Comparison of ENCODE assay signal across 1 cellular context in genomic region chr19:54190942-54191670, GRCh38.
TF ChIP-seq lines count a peak whose summit lies in the region.

Gene TSEN34 (plus strand): TSS chr19:54191308. CDS start chr19:54191365, 57 bp downstream.

TF ChIP-seq in HEK293, 187 proteins besides CTCF, POLR2A, EP300 and RAD21 (continued from another document and continues in another):
- TF ChIP-seq GLI2 (tag by site-specific recombination; IDR thresholded peaks at IDR 0.05; ENCODE audit: borderline replicate concordance, low read depth) (no peak), ZBTB26 (tag by site-specific recombination; optimal IDR thresholded peaks at IDR 0.05) (peak; percentile 89), TSHZ1 (tag by site-specific recombination; IDR thresholded peaks at IDR 0.05; ENCODE audit: borderline replicate concordance) (no peak), PRDM10 (tag by site-specific recombination; IDR thresholded peaks at IDR 0.05) (peak; percentile 99), KLF8 (tag by site-specific recombination; IDR thresholded peaks at IDR 0.05) (peak; percentile 83), ZIC2 (tag by site-specific recombination; IDR thresholded peaks at IDR 0.05) (peak; percentile 91), ZNF391 (tag by site-specific recombination; IDR thresholded peaks at IDR 0.05; ENCODE audit: borderline replicate concordance, low read depth) (peak; percentile 80), ZNF610 (tag by site-specific recombination; IDR thresholded peaks at IDR 0.05; ENCODE audit: borderline replicate concordance) (0 out of 2 replicates have a peak, but pooled peaks have one; percentile 16), SP3 (tag by site-specific recombination; IDR thresholded peaks at IDR 0.05) (peak; percentile 86), ZNF335 (tag by site-specific recombination; conservative IDR thresholded peaks at IDR 0.05) (peak; percentile 82), ZBTB10 (tag by site-specific recombination; IDR thresholded peaks at IDR 0.05) (no peak), ZSCAN30 (tag by site-specific recombination; IDR thresholded peaks at IDR 0.05) (no peak), KLF16 (tag by site-specific recombination; IDR thresholded peaks at IDR 0.05) (peak; percentile 67), YY1 (tag by site-specific recombination; IDR thresholded peaks at IDR 0.05) (no peak), ZNF510 (tag by site-specific recombination; IDR thresholded peaks at IDR 0.05; ENCODE audit: insufficient replicate concordance) (no peak), ZNF561 (tag by site-specific recombination; IDR thresholded peaks at IDR 0.05; ENCODE audit: borderline replicate concordance) (peak; percentile 85), ZNF624 (tag by site-specific recombination; IDR thresholded peaks at IDR 0.05) (no peak), ZNF112 (tag by site-specific recombination; IDR thresholded peaks at IDR 0.05) (no peak), ZNF701 (tag by site-specific recombination; IDR thresholded peaks at IDR 0.05) (no peak), ZNF629 (tag by site-specific recombination; IDR thresholded peaks at IDR 0.05) (no peak), EGR2 (tag by site-specific recombination; IDR thresholded peaks at IDR 0.05; ENCODE audit: low read depth) (peak; percentile 52), SCRT2 (tag by site-specific recombination; IDR thresholded peaks at IDR 0.05) (no peak), ZNF341 (tag by site-specific recombination; IDR thresholded peaks at IDR 0.05; ENCODE audit: low read depth) (peak; percentile 92), ZNF354C (tag by site-specific recombination; IDR thresholded peaks at IDR 0.05; ENCODE audit: borderline replicate concordance, low read depth) (no peak), ZNF138 (tag by site-specific recombination; IDR thresholded peaks at IDR 0.05; ENCODE audit: borderline replicate concordance) (no peak), SP7 (tag by site-specific recombination; IDR thresholded peaks at IDR 0.05) (peak; percentile 40), ZNF362 (tag by site-specific recombination; IDR thresholded peaks at IDR 0.05) (no peak), GLIS1 (tag by site-specific recombination; IDR thresholded peaks at IDR 0.05) (peak; percentile 89), ZNF670 (tag by site-specific recombination; IDR thresholded peaks at IDR 0.05; ENCODE audit: low read depth) (no peak)
- TF ChIP-seq, protein P1, sequence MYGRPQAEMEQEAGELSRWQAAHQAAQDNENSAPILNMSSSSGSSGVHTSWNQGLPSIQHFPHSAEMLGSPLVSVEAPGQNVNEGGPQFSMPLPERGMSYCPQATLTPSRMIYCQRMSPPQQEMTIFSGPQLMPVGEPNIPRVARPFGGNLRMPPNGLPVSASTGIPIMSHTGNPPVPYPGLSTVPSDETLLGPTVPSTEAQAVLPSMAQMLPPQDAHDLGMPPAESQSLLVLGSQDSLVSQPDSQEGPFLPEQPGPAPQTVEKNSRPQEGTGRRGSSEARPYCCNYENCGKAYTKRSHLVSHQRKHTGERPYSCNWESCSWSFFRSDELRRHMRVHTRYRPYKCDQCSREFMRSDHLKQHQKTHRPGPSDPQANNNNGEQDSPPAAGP (tag by site-specific recombination; IDR thresholded peaks at IDR 0.05) = no peak
- TF ChIP-seq, protein P2, sequence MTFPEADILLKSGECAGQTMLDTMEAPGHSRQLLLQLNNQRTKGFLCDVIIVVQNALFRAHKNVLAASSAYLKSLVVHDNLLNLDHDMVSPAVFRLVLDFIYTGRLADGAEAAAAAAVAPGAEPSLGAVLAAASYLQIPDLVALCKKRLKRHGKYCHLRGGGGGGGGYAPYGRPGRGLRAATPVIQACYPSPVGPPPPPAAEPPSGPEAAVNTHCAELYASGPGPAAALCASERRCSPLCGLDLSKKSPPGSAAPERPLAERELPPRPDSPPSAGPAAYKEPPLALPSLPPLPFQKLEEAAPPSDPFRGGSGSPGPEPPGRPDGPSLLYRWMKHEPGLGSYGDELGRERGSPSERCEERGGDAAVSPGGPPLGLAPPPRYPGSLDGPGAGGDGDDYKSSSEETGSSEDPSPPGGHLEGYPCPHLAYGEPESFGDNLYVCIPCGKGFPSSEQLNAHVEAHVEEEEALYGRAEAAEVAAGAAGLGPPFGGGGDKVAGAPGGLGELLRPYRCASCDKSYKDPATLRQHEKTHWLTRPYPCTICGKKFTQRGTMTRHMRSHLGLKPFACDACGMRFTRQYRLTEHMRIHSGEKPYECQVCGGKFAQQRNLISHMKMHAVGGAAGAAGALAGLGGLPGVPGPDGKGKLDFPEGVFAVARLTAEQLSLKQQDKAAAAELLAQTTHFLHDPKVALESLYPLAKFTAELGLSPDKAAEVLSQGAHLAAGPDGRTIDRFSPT (tag by site-specific recombination; IDR thresholded peaks at IDR 0.05) = peak; percentile 51; the same call in 1 of the 2 replicates
- TF ChIP-seq, protein P3, sequence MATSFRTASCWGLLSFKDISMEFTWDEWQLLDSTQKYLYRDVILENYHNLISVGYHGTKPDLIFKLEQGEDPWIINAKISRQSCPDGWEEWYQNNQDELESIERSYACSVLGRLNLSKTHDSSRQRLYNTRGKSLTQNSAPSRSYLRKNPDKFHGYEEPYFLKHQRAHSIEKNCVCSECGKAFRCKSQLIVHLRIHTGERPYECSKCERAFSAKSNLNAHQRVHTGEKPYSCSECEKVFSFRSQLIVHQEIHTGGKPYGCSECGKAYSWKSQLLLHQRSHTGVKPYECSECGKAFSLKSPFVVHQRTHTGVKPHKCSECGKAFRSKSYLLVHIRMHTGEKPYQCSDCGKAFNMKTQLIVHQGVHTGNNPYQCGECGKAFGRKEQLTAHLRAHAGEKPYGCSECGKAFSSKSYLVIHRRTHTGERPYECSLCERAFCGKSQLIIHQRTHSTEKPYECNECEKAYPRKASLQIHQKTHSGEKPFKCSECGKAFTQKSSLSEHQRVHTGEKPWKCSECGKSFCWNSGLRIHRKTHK (tag by site-specific recombination; IDR thresholded peaks at IDR 0.05) = no peak
- TF ChIP-seq, protein P4, sequence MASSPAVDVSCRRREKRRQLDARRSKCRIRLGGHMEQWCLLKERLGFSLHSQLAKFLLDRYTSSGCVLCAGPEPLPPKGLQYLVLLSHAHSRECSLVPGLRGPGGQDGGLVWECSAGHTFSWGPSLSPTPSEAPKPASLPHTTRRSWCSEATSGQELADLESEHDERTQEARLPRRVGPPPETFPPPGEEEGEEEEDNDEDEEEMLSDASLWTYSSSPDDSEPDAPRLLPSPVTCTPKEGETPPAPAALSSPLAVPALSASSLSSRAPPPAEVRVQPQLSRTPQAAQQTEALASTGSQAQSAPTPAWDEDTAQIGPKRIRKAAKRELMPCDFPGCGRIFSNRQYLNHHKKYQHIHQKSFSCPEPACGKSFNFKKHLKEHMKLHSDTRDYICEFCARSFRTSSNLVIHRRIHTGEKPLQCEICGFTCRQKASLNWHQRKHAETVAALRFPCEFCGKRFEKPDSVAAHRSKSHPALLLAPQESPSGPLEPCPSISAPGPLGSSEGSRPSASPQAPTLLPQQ (tag by site-specific recombination; IDR thresholded peaks at IDR 0.05) = peak; percentile 56; the same call in 1 of the 2 replicates
- TF ChIP-seq, protein P5, sequence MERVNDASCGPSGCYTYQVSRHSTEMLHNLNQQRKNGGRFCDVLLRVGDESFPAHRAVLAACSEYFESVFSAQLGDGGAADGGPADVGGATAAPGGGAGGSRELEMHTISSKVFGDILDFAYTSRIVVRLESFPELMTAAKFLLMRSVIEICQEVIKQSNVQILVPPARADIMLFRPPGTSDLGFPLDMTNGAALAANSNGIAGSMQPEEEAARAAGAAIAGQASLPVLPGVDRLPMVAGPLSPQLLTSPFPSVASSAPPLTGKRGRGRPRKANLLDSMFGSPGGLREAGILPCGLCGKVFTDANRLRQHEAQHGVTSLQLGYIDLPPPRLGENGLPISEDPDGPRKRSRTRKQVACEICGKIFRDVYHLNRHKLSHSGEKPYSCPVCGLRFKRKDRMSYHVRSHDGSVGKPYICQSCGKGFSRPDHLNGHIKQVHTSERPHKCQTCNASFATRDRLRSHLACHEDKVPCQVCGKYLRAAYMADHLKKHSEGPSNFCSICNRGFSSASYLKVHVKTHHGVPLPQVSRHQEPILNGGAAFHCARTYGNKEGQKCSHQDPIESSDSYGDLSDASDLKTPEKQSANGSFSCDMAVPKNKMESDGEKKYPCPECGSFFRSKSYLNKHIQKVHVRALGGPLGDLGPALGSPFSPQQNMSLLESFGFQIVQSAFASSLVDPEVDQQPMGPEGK (tag by site-specific recombination; IDR thresholded peaks at IDR 0.05) = peak; percentile 44
